1 cellular context compared by ENCODE assay signal in the genomic region with DNA sequence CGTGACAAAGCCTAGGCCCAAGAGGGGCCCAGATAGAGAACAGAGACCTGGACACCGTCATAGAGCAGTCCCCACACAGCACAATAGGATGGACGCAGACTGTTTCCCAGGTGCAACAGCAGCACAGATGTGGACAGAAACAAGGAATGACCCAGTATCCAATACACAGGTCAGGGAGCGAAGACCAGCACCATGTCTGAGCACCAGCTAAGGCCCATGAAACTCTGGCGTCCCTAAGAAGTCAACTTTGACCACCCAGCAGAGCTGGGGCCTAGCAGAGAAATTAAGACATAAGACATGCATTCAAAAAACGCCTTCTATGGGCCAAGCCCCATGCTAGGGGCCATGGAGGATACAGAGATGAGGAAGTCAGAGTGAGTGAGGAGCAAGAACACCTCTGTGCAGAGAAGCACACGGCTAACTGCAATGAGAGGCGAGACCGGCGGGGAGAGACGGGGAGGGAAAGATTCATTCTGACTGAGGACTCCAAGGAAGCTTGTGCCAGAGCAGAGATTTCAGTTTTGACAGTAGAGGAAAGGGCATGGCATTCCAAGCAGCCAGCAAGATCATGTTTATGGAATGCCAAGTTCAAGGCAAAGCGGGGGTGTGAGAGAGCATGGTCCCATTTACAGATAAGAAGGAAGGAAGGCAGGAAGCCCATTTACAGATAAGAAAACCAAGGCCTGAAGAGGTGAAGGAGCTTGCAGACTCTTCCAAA.
TF ChIP-seq lines count a peak whose summit lies in the region.

No MANE protein-coding gene starts in this region.

TF ChIP-seq in GM23338, 12 proteins besides CTCF, POLR2A, EP300 and RAD21 (continued from another document):
- TF ChIP-seq, protein P1, sequence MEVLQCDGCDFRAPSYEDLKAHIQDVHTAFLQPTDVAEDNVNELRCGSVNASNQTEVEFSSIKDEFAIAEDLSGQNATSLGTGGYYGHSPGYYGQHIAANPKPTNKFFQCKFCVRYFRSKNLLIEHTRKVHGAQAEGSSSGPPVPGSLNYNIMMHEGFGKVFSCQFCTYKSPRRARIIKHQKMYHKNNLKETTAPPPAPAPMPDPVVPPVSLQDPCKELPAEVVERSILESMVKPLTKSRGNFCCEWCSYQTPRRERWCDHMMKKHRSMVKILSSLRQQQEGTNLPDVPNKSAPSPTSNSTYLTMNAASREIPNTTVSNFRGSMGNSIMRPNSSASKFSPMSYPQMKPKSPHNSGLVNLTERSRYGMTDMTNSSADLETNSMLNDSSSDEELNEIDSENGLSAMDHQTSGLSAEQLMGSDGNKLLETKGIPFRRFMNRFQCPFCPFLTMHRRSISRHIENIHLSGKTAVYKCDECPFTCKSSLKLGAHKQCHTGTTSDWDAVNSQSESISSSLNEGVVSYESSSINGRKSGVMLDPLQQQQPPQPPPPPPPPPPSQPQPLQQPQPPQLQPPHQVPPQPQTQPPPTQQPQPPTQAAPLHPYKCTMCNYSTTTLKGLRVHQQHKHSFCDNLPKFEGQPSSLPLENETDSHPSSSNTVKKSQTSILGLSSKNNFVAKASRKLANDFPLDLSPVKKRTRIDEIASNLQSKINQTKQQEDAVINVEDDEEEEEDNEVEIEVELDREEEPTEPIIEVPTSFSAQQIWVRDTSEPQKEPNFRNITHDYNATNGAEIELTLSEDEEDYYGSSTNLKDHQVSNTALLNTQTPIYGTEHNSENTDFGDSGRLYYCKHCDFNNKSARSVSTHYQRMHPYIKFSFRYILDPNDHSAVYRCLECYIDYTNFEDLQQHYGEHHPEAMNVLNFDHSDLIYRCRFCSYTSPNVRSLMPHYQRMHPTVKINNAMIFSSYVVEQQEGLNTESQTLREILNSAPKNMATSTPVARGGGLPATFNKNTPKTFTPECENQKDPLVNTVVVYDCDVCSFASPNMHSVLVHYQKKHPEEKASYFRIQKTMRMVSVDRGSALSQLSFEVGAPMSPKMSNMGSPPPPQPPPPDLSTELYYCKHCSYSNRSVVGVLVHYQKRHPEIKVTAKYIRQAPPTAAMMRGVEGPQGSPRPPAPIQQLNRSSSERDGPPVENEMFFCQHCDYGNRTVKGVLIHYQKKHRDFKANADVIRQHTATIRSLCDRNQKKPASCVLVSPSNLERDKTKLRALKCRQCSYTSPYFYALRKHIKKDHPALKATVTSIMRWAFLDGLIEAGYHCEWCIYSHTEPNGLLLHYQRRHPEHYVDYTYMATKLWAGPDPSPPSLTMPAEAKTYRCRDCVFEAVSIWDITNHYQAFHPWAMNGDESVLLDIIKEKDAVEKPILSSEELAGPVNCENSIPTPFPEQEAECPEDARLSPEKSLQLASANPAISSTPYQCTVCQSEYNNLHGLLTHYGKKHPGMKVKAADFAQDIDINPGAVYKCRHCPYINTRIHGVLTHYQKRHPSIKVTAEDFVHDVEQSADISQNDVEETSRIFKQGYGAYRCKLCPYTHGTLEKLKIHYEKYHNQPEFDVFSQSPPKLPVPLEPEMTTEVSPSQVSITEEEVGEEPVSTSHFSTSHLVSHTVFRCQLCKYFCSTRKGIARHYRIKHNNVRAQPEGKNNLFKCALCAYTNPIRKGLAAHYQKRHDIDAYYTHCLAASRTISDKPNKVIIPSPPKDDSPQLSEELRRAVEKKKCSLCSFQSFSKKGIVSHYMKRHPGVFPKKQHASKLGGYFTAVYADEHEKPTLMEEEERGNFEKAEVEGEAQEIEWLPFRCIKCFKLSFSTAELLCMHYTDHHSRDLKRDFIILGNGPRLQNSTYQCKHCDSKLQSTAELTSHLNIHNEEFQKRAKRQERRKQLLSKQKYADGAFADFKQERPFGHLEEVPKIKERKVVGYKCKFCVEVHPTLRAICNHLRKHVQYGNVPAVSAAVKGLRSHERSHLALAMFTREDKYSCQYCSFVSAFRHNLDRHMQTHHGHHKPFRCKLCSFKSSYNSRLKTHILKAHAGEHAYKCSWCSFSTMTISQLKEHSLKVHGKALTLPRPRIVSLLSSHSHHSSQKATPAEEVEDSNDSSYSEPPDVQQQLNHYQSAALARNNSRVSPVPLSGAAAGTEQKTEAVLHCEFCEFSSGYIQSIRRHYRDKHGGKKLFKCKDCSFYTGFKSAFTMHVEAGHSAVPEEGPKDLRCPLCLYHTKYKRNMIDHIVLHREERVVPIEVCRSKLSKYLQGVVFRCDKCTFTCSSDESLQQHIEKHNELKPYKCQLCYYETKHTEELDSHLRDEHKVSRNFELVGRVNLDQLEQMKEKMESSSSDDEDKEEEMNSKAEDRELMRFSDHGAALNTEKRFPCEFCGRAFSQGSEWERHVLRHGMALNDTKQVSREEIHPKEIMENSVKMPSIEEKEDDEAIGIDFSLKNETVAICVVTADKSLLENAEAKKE (CRISPR knock-in tag; IDR thresholded peaks at IDR 0.05), result no peak
- no peak for TF ChIP-seq ZNF114 (CRISPR knock-in tag; IDR thresholded peaks at IDR 0.05)
- no peak for TF ChIP-seq CREB1 (CRISPR knock-in tag; IDR thresholded peaks at IDR 0.05; ENCODE audit: low read depth)
- TF ChIP-seq, protein P2, sequence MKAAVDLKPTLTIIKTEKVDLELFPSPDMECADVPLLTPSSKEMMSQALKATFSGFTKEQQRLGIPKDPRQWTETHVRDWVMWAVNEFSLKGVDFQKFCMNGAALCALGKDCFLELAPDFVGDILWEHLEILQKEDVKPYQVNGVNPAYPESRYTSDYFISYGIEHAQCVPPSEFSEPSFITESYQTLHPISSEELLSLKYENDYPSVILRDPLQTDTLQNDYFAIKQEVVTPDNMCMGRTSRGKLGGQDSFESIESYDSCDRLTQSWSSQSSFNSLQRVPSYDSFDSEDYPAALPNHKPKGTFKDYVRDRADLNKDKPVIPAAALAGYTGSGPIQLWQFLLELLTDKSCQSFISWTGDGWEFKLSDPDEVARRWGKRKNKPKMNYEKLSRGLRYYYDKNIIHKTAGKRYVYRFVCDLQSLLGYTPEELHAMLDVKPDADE (IDR thresholded peaks at IDR 0.05), result no peak
- no peak for TF ChIP-seq ZNF331 (CRISPR knock-in tag; IDR thresholded peaks at IDR 0.05; ENCODE audit: low read depth)
- TF ChIP-seq JUNB (IDR thresholded peaks at IDR 0.05; ENCODE audit: unreplicated experiment), result no peak
- TF ChIP-seq NANOG (IDR thresholded peaks at IDR 0.05; ENCODE audit: borderline replicate concordance), result no peak
- TF ChIP-seq EZH2 (IDR thresholded peaks at IDR 0.05; ENCODE audit: low read depth, unreplicated experiment), result no peak
- TF ChIP-seq, protein P3, sequence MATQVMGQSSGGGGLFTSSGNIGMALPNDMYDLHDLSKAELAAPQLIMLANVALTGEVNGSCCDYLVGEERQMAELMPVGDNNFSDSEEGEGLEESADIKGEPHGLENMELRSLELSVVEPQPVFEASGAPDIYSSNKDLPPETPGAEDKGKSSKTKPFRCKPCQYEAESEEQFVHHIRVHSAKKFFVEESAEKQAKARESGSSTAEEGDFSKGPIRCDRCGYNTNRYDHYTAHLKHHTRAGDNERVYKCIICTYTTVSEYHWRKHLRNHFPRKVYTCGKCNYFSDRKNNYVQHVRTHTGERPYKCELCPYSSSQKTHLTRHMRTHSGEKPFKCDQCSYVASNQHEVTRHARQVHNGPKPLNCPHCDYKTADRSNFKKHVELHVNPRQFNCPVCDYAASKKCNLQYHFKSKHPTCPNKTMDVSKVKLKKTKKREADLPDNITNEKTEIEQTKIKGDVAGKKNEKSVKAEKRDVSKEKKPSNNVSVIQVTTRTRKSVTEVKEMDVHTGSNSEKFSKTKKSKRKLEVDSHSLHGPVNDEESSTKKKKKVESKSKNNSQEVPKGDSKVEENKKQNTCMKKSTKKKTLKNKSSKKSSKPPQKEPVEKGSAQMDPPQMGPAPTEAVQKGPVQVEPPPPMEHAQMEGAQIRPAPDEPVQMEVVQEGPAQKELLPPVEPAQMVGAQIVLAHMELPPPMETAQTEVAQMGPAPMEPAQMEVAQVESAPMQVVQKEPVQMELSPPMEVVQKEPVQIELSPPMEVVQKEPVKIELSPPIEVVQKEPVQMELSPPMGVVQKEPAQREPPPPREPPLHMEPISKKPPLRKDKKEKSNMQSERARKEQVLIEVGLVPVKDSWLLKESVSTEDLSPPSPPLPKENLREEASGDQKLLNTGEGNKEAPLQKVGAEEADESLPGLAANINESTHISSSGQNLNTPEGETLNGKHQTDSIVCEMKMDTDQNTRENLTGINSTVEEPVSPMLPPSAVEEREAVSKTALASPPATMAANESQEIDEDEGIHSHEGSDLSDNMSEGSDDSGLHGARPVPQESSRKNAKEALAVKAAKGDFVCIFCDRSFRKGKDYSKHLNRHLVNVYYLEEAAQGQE (IDR thresholded peaks at IDR 0.05; ENCODE audit: unreplicated experiment), result no peak
- no peak for TF ChIP-seq POLR2AphosphoS5 (IDR thresholded peaks at IDR 0.05; ENCODE audit: low read depth)
- TF ChIP-seq EZH2phosphoT487 (IDR thresholded peaks at IDR 0.05; ENCODE audit: unreplicated experiment), result no peak
